In genomic region chr18:36186461-36187137, GRCh38 we compare ENCODE assay signal across 8 cellular contexts. TPM values are rescaled to one million over a fixed set of nuclear protein-coding genes. Genes with fewer than 3 reads are reported as not detected.
DNase-seq lines count a peak whose midpoint lies in the region; ATAC-seq and TF ChIP-seq lines count a peak whose summit lies in the region.

No MANE protein-coding gene starts in this region.

- no peaks in the 10 kb centered on the region for H4K20me1 ChIP-seq in HCT116 (ENCODE audit: insufficient read depth)

- H3K79me2 ChIP-seq in HCT116 (ENCODE audit: insufficient read depth, low read length): peaks cover 28% of the 10 kb centered on the region

- H3K4me1 ChIP-seq in BE2C (no peaks in the 10 kb centered on the region), HCT116 (ENCODE audit: control insufficient read depth in 1 of 2, insufficient read depth in 2 of 2, low read length in 2 of 2) (peaks cover 12 to 27% of the 10 kb centered on the region in 2 experiments; a peak in 3 of 4 replicates)

- H3K9ac ChIP-seq in HCT116 (ENCODE audit: low read length): peak overlapping the region; percentile 92

- H3K4me2 ChIP-seq in HCT116 (ENCODE audit: low read length): peak overlapping the region; percentile 96

- H3K27me3 ChIP-seq in BE2C: no peaks in the 10 kb centered on the region
- H3K27me3 ChIP-seq in HCT116 (ENCODE audit: insufficient read depth, low read length): no peaks in the 10 kb centered on the region
- no peaks in the 10 kb centered on the region for H3K27me3 ChIP-seq in WERI-Rb-1 (ENCODE audit: insufficient read depth, low read depth, severe bottlenecking)

- H3K36me3 ChIP-seq in BE2C (no peaks in the 10 kb centered on the region), HCT116 (ENCODE audit: control insufficient read depth in 1 of 2, insufficient read depth in 2 of 2, low read length in 2 of 2) (no peaks in the 10 kb centered on the region), WERI-Rb-1 (no peaks in the 10 kb centered on the region)

- H3K27ac ChIP-seq in HCT116 (ENCODE audit: low read depth, low read length) (peak overlapping the region; percentile 62), WERI-Rb-1 (no peak overlapping the region)

- H3K9me3 ChIP-seq in BE2C (no peaks in the 10 kb centered on the region), HCT116 (ENCODE audit: control insufficient read depth in 1 of 2, insufficient read depth in 1 of 2, low read depth in 1 of 2, low read length in 2 of 2) (no peaks in the 10 kb centered on the region), WERI-Rb-1 (ENCODE audit: severe bottlenecking) (no peaks in the 10 kb centered on the region)

- intact Hi-C loops in HCT116 (cut with micrococcal nuclease): no loop called here

- peak; percentile 68 for ATAC-seq in HCT116
- ATAC-seq in omental fat pad (ENCODE audit: low FRiP score): peak; percentile 45
- ATAC-seq in HG03196 (IDR thresholded peaks at IDR 0.05; ENCODE audit: unreplicated experiment): no peak

- TF ChIP-seq RAD21 in HCT116 (IDR thresholded peaks at IDR 0.05; ENCODE audit: low read depth): peak; percentile 27; the same call in 1 of the 2 replicates

- no peak for TF ChIP-seq POLR2A in HCT116 (IDR thresholded peaks at IDR 0.05; ENCODE audit: borderline replicate concordance, extremely low read depth, insufficient read depth, insufficient read length)

- CTCF ChIA-PET in HCT116 (lab: Charles Lee): no interaction called here

- DNase-seq in BE2C: no peak
- no peak for DNase-seq in HCT116 (ENCODE audit: low read depth, low spot score)
- no peak for DNase-seq in WERI-Rb-1
- peak; percentile 32 for DNase-seq in fibroblast of the aortic adventitia (ENCODE audit: low read depth)
- DNase-seq in omental fat pad (ENCODE audit: low spot score): no peak
- no peak for DNase-seq in NCI-H187 treated with DMSO at 0.1 percent for 48 hours (lab: John Stamatoyannopoulos, UW)
- no peak for DNase-seq in NCI-H82 (lab: John Stamatoyannopoulos, UW)

- RAD21 ChIA-PET in HCT116 (lab: Charles Lee; ENCODE audit: low non-redundant PET in 1 of 2, low total read pairs in 2 of 2, uncharacterized antibody in 2 of 2, unreplicated experiment in 2 of 2): no interaction called here

- H3K9me2 ChIP-seq in HCT116 (ENCODE audit: insufficient read depth): no peaks in the 10 kb centered on the region

- TF ChIP-seq CTCF in BE2C (IDR thresholded peaks at IDR 0.05; ENCODE audit: low read depth, low read length) (no peak), HCT116 (IDR thresholded peaks at IDR 0.05 in 2 of 3, conservative IDR thresholded peaks at IDR 0.05 in 1 of 3; ENCODE audit: borderline replicate concordance in 1 of 3, insufficient read depth in 1 of 3, low read depth in 2 of 3, low read length in 2 of 3) (0 out of 6 replicates have a peak, but pooled peaks of 2 of the 3 experiments have one; percentile 11 to 13), WERI-Rb-1 (IDR thresholded peaks at IDR 0.05; ENCODE audit: low read depth, low read length) (no peak), fibroblast of the aortic adventitia (IDR thresholded peaks at IDR 0.05; ENCODE audit: insufficient read depth, low read length) (no peak), omental fat pad (IDR thresholded peaks at IDR 0.05) (no peak)

- peak overlapping the region; percentile 89 for H2AFZ ChIP-seq in HCT116 (ENCODE audit: low read depth, low read length, poor library complexity, severe bottlenecking)

- peak overlapping the region; percentile 53 for H3K4me3 ChIP-seq in BE2C (ENCODE audit: low read depth, low read length)
- peak overlapping the region; percentile 77 to 87 for H3K4me3 ChIP-seq in HCT116 (replicated peaks in 1 of 2; ENCODE audit: low read depth in 1 of 2, low read length in 2 of 2)
- H3K4me3 ChIP-seq in WERI-Rb-1 (ENCODE audit: low read depth, low read length): peak overlapping the region; percentile 44
- H3K4me3 ChIP-seq in fibroblast of the aortic adventitia (ENCODE audit: low read depth, low read length): peak overlapping the region; percentile 87

- POLR2A ChIA-PET in HCT116 (lab: Charles Lee): no interaction called here

- TSS peak; percentile 64 for BruUV-seq in HCT116 (replicated peaks; lab: Mats Ljungman, UMichigan)

TF ChIP-seq in HCT116, 20 proteins besides CTCF, POLR2A, EP300 and RAD21:
- no peak for TF ChIP-seq CEBPB (IDR thresholded peaks at IDR 0.05; ENCODE audit: low read depth)
- TF ChIP-seq TCF7L2 (IDR thresholded peaks at IDR 0.05; ENCODE audit: borderline replicate concordance, extremely low read depth, insufficient read depth, insufficient read length): no peak
- TF ChIP-seq JUND (IDR thresholded peaks at IDR 0.05): no peak
- TF ChIP-seq YY1 (IDR thresholded peaks at IDR 0.05; ENCODE audit: extremely low read depth, insufficient replicate concordance, low read depth, low read length): no peak
- TF ChIP-seq FOSL1 (IDR thresholded peaks at IDR 0.05; ENCODE audit: low read depth): no peak
- no peak for TF ChIP-seq SIN3A (IDR thresholded peaks at IDR 0.05; ENCODE audit: low read depth)
- no peak for TF ChIP-seq REST (IDR thresholded peaks at IDR 0.05; ENCODE audit: low read depth)
- no peak for TF ChIP-seq EZH2phosphoT487 (IDR thresholded peaks at IDR 0.05; ENCODE audit: borderline replicate concordance)
- TF ChIP-seq CBX3 (IDR thresholded peaks at IDR 0.05; ENCODE audit: low read depth): no peak
- no peak for TF ChIP-seq MAX (IDR thresholded peaks at IDR 0.05)
- no peak for TF ChIP-seq ZBTB33 (IDR thresholded peaks at IDR 0.05; ENCODE audit: extremely low read depth, insufficient replicate concordance, low read length)
- TF ChIP-seq POLR2AphosphoS5 (IDR thresholded peaks at IDR 0.05; ENCODE audit: low read depth, low read length): no peak
- TF ChIP-seq ZFX (IDR thresholded peaks at IDR 0.05): no peak
- TF ChIP-seq EZH2 (IDR thresholded peaks at IDR 0.05): no peak
- TF ChIP-seq EGR1 (IDR thresholded peaks at IDR 0.05; ENCODE audit: low read depth): no peak
TF ChIP-seq in HCT116: peak in this region for 0.

RNA-seq across cellular contexts. Expression of gene MOCOS, which starts 0.7 kb away (rescaled TPM):
- polyA plus RNA-seq in BE2C (2012; ENCODE audit: insufficient read depth, insufficient read length, low read depth): not detected
- total RNA-seq in HCT116 (2021; ENCODE audit: unreplicated experiment) (12.1 TPM), fibroblast of the aortic adventitia (ENCODE audit: low replicate concordance) (3.5 and 13.1 TPM in 2 replicates), omental fat pad (10 to 100 TPM in 1 of 4 donors, 1 to 10 TPM in 3; 2.2 to 11.4 (median 5.1) TPM)
- polyA plus RNA-seq in HCT116 (2012): 11.6 and 12.3 TPM in 2 replicates

RNA-seq across cellular contexts. Expression of gene ELP2, which starts 56.9 kb away (rescaled TPM):
- 35.9 TPM for polyA plus RNA-seq in BE2C (2012; ENCODE audit: insufficient read depth, insufficient read length, low read depth)
- total RNA-seq in HCT116 (2021; ENCODE audit: unreplicated experiment) (109 TPM), fibroblast of the aortic adventitia (ENCODE audit: low replicate concordance) (83.3 and 119 TPM in 2 replicates), omental fat pad (10 to 100 TPM; 43.6 to 62.3 (median 57.7) TPM)
- polyA plus RNA-seq in HCT116 (2012): 72.6 and 75.2 TPM in 2 replicates

RNA-seq across cellular contexts. Expression of gene SLC39A6, which starts 57.5 kb away (rescaled TPM):
- polyA plus RNA-seq in BE2C (2012; ENCODE audit: insufficient read depth, insufficient read length, low read depth): 41.5 TPM
- total RNA-seq in HCT116 (2021; ENCODE audit: unreplicated experiment) (70.5 TPM), fibroblast of the aortic adventitia (ENCODE audit: low replicate concordance) (85.2 and 88.6 TPM in 2 replicates), omental fat pad (10 to 100 TPM; 36.7 to 77.5 (median 43.6) TPM)
- polyA plus RNA-seq in HCT116 (2012): 63.1 and 71.2 TPM in 2 replicates

Comparison
In these comparisons a context has a peak if more than half of its experiments do, and no peak if none do; other contexts are left out.
1. CTCF ChIP-seq: peak in HCT116 (2 of 3); none in BE2C (single experiment), WERI-Rb-1 (single experiment), fibroblast of the aortic adventitia (single experiment) and omental fat pad (0 of 3).
2. Peak in every context shown above with its lines, with median percentiles within 50 percentile points of each other: H3K4me3 ChIP-seq.